10 cellular contexts compared by ENCODE assay signal in genomic region chr5:126358525-126358924, GRCh38.
A peak's percentile ranks its signal among the peaks of the same experiment; 100 is the strongest.
DNase-seq lines count a peak whose midpoint lies in the region; ATAC-seq and TF ChIP-seq lines count a peak whose summit lies in the region.
"Had no signal": no experiment of that assay in that cellular context is flagged by ENCODE, and none has a peak within 500 bp of the region (broad histone marks: within the 10 kb centered on the region; RNA-seq: fewer than 3 reads in every experiment).

No MANE protein-coding gene starts in this region.

- H3K9me3 Mint-ChIP-seq in activated naive CD8-positive, alpha-beta T cell treated with anti-CD3 and anti-CD28 coated beads, Interleukin-2, amount 10 ng/mL, durations not matched to agents 7 days and 5 days: no peaks in the 10 kb centered on the region
- H3K9me3 Mint-ChIP-seq: CD4-positive, alpha-beta memory T cell had no signal

- H3K27ac Mint-ChIP-seq in activated naive CD8-positive, alpha-beta T cell treated with anti-CD3 and anti-CD28 coated beads, Interleukin-2, amount 10 ng/mL, durations not matched to agents 7 days and 5 days: no peak overlapping the region
- H3K27ac Mint-ChIP-seq: IgD-negative memory B cell had no signal

- ATAC-seq in GM21367 (IDR thresholded peaks at IDR 0.05; ENCODE audit: unreplicated experiment) (peak; percentile 92), HG03159 (IDR thresholded peaks at IDR 0.05; ENCODE audit: unreplicated experiment) (peak; percentile 92)
- ATAC-seq in activated naive CD8-positive, alpha-beta T cell treated with anti-CD3 and anti-CD28 coated beads, Interleukin-2, amount 10 ng/mL, durations not matched to agents 7 days and 5 days (ENCODE audit: low read depth): peak; percentile 30

- no peaks in the 10 kb centered on the region for H3K9me3 ChIP-seq in colonic mucosa

- H3K4me3 Mint-ChIP-seq in activated naive CD8-positive, alpha-beta T cell treated with anti-CD3 and anti-CD28 coated beads, Interleukin-2, amount 10 ng/mL, durations not matched to agents 7 days and 5 days: no peak overlapping the region
- H3K4me3 Mint-ChIP-seq: CD4-positive, alpha-beta memory T cell; IgD-negative memory B cell had no signal

- no peak overlapping the region for H3K27ac ChIP-seq in colonic mucosa

- peaks cover 5% of the 10 kb centered on the region for H3K27me3 Mint-ChIP-seq in activated naive CD8-positive, alpha-beta T cell treated with anti-CD3 and anti-CD28 coated beads, Interleukin-2, amount 10 ng/mL, durations not matched to agents 7 days and 5 days

- peak; percentile 93 for DNase-seq in GM12865 (ENCODE audit: low read depth)
- no peak for DNase-seq in activated naive CD8-positive, alpha-beta T cell treated with anti-CD3 and anti-CD28 coated beads, Interleukin-2, amount 10 ng/mL, durations not matched to agents 7 days and 5 days
- no peak for DNase-seq in retina
- no peak for DNase-seq in HT-29 (ENCODE audit: low spot score)
- no peak for DNase-seq in activated CD4-positive, CD25-positive, alpha-beta regulatory T cell (lab: John Stamatoyannopoulos, UW)
- no peak for DNase-seq in colonic mucosa
- DNase-seq: CD4-positive, alpha-beta memory T cell had no signal

- POLR2A ChIA-PET in activated naive CD8-positive, alpha-beta T cell treated with anti-CD3 and anti-CD28 coated beads, Interleukin-2, amount 10 ng/mL, durations not matched to agents 7 days and 5 days (lab: Charles Lee): no interaction called here

- H3K36me3 Mint-ChIP-seq in activated naive CD8-positive, alpha-beta T cell treated with anti-CD3 and anti-CD28 coated beads, Interleukin-2, amount 10 ng/mL, durations not matched to agents 7 days and 5 days: no peaks in the 10 kb centered on the region
- H3K36me3 Mint-ChIP-seq: CD4-positive, alpha-beta memory T cell; IgD-negative memory B cell had no signal

- TF ChIP-seq CTCF in GM12865 (IDR thresholded peaks at IDR 0.05; ENCODE audit: insufficient read depth, low read depth, low read length, missing control alignments) (no peak), colonic mucosa (IDR thresholded peaks at IDR 0.05) (no peak)

- no peak overlapping the region for H3K9ac ChIP-seq in colonic mucosa (ENCODE audit: low read depth in 2 of 2, low read length in 2 of 2)

- H3K4me1 ChIP-seq in colonic mucosa: no peaks in the 10 kb centered on the region

- H3K4me1 Mint-ChIP-seq in activated naive CD8-positive, alpha-beta T cell treated with anti-CD3 and anti-CD28 coated beads, Interleukin-2, amount 10 ng/mL, durations not matched to agents 7 days and 5 days: peaks cover 17% of the 10 kb centered on the region

- H3K4me3 ChIP-seq in GM12865 (ENCODE audit: low read depth, low read length) (no peak overlapping the region), colonic mucosa (no peak overlapping the region)

- H3K27me3 ChIP-seq in colonic mucosa: no peaks in the 10 kb centered on the region

- no peaks in the 10 kb centered on the region for H3K36me3 ChIP-seq in colonic mucosa

- intact Hi-C loops in colonic mucosa (cut with DNase I): no loop called here

Comparison
In these comparisons a context has a peak if more than half of its experiments do, and no peak if none do; other contexts are left out.
1. ATAC-seq: peak in every context shown above with its lines; median percentile 92 in GM21367; 92 in HG03159; 30 in activated naive CD8-positive, alpha-beta T cell treated with anti-CD3 and anti-CD28 coated beads, Interleukin-2, amount 10 ng/mL, durations not matched to agents 7 days and 5 days.